Comparison of ENCODE assay signal across 26 cellular contexts in the genomic region with DNA sequence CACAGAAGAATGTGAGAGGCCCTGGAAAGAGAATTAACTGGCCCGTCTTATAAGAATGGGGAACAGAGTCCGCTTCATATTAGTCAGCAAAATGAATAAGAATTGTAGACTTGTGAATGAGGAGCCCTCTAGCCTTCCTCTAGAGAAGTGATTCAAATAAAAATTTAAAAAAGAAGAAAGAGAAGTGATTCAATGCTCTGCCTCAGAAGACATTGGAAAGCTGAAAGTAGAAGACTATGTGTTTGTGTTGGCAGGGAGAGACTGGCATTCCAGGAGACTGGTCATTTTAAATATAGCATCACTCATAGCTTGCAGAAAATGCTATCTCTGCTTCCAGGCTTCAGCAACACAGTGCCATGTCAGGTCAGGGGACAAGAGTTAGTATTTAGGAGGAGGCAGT.
DNase-seq lines count a peak whose midpoint lies in the region; FAIRE-seq and TF ChIP-seq lines count a peak whose summit lies in the region.
"Had no signal": no experiment of that assay in that cellular context is flagged by ENCODE, and none has a peak within 500 bp of the region (broad histone marks: within the 10 kb centered on the region; RNA-seq: fewer than 3 reads in every experiment).

No MANE protein-coding gene starts in this region.

- H3K4me3 Mint-ChIP-seq in neural crest cell, result no peak overlapping the region
- H3K4me3 Mint-ChIP-seq: activated naive CD4-positive, alpha-beta T cell treated with anti-CD3 and anti-CD28 coated beads, Interleukin-2, amount 10 ng/mL, durations not matched to agents 7 days and 5 days; WTC11 had no signal

- H3K9me3 Mint-ChIP-seq in neural crest cell, result peaks cover 11% of the 10 kb centered on the region
- H3K9me3 Mint-ChIP-seq: activated naive CD4-positive, alpha-beta T cell treated with anti-CD3 and anti-CD28 coated beads, Interleukin-2, amount 10 ng/mL, durations not matched to agents 7 days and 5 days; WTC11 had no signal

- H3K9ac ChIP-seq in fibroblast of lung (ENCODE audit: insufficient read depth, low read length), result no peak overlapping the region

- peak; percentile 21 for DNase-seq in ELR (ENCODE audit: low read depth)
- DNase-seq in RPMI7951 (ENCODE audit: low read depth), result peak; percentile 47
- peak; percentile 43 to 71 for DNase-seq in fibroblast of lung (ENCODE audit: low read depth in 2 of 2)
- no peak for DNase-seq in neural crest cell (ENCODE audit: low read depth, low spot score)
- no peak for DNase-seq in urothelium cell line (ENCODE audit: low spot score)
- no peak for DNase-seq in NCI-H510A treated with DMSO at 0.1 percent for 48 hours (lab: John Stamatoyannopoulos, UW)
- DNase-seq in HEK293T (ENCODE audit: extremely low spot score), result no peak
- DNase-seq in DMS153 (lab: John Stamatoyannopoulos, UW), result no peak
- DNase-seq: activated CD8-positive, alpha-beta memory T cell treated with anti-CD3 and anti-CD28 coated beads for 24 hours; activated naive CD4-positive, alpha-beta T cell treated with anti-CD3 and anti-CD28 coated beads, Interleukin-2, amount 10 ng/mL, durations not matched to agents 7 days and 5 days; activated T-cell treated with anti-CD3 and anti-CD28 coated beads, Interleukin-2, amount 50 U/mL, for 48 hours; body of pancreas; Calu3; cortex of kidney; GDM1; H7; left lung; NCI-H1436 treated with DMSO at 0.1 percent for 48 hours; NCI-H526 treated with DMSO at 0.1 percent for 48 hours; sigmoid colon; stimulated activated CD4-positive, alpha-beta T cell treated with anti-CD3 and anti-CD28 coated beads, Interleukin-1b, Interleukin-23, amount 100 ng/mL, for 48 hours; stimulated activated naive CD8-positive, alpha-beta T cell treated with anti-CD3 and anti-CD28 coated beads, Interleukin-15, Interleukin-2, amounts not matched to agents 100 U/mL and 50 U/mL, for 24 hours; trophoblast cell had no signal

- H3K4me1 ChIP-seq in fibroblast of lung (ENCODE audit: control insufficient read depth, extremely low read depth, insufficient read depth, low read length), result no peaks in the 10 kb centered on the region
- H3K4me1 ChIP-seq: body of pancreas, left lung, sigmoid colon, SJSA1 had no signal

- no peak overlapping the region for H3K27ac ChIP-seq in fibroblast of lung (ENCODE audit: insufficient read depth, low read length)
- H3K27ac ChIP-seq: body of pancreas, left lung, sigmoid colon, SJSA1 had no signal

- no peaks in the 10 kb centered on the region for H3K9me3 ChIP-seq in fibroblast of lung (ENCODE audit: control insufficient read depth, insufficient read depth, low read depth, low read length)
- H3K9me3 ChIP-seq: body of pancreas, SJSA1 had no signal

- POLR2A ChIA-PET in HEK293T (lab: Yijun Ruan, JAX), result no interaction called here

- no peaks in the 10 kb centered on the region for H3K27me3 ChIP-seq in fibroblast of lung (ENCODE audit: control insufficient read depth, insufficient read depth, low read length)
- H3K27me3 ChIP-seq: body of pancreas, left lung, sigmoid colon, SJSA1 had no signal

- peak overlapping the region; percentile 72 for H3K27ac Mint-ChIP-seq in neural crest cell (ENCODE audit: unreplicated experiment)
- H3K27ac Mint-ChIP-seq: activated naive CD4-positive, alpha-beta T cell treated with anti-CD3 and anti-CD28 coated beads, Interleukin-2, amount 10 ng/mL, durations not matched to agents 7 days and 5 days; WTC11 had no signal

- H3K27me3 Mint-ChIP-seq in neural crest cell (ENCODE audit: low read depth), result no peaks in the 10 kb centered on the region
- H3K27me3 Mint-ChIP-seq: activated naive CD4-positive, alpha-beta T cell treated with anti-CD3 and anti-CD28 coated beads, Interleukin-2, amount 10 ng/mL, durations not matched to agents 7 days and 5 days had no signal

- H3K79me2 ChIP-seq in fibroblast of lung (ENCODE audit: control insufficient read depth, insufficient read depth, low read length), result no peaks in the 10 kb centered on the region

- H3K36me3 ChIP-seq in fibroblast of lung (ENCODE audit: control insufficient read depth, insufficient read depth, low read length), result no peaks in the 10 kb centered on the region
- H3K36me3 ChIP-seq: left lung, sigmoid colon, SJSA1 had no signal

- H3K4me3 ChIP-seq in fibroblast of lung (replicated peaks in 1 of 4; ENCODE audit: control extremely low read depth in 1 of 4, insufficient read depth in 1 of 4, low read depth in 3 of 4, low read length in 4 of 4), result no peak overlapping the region
- H3K4me3 ChIP-seq: body of pancreas, left lung, sigmoid colon, SJSA1 had no signal

- no peak overlapping the region for H2AFZ ChIP-seq in fibroblast of lung (ENCODE audit: low read length)

- no peaks in the 10 kb centered on the region for H3K4me1 Mint-ChIP-seq in neural crest cell
- H3K4me1 Mint-ChIP-seq: activated naive CD4-positive, alpha-beta T cell treated with anti-CD3 and anti-CD28 coated beads, Interleukin-2, amount 10 ng/mL, durations not matched to agents 7 days and 5 days; WTC11 had no signal

- H3K4me2 ChIP-seq in fibroblast of lung (ENCODE audit: extremely low read depth, insufficient read depth, low read length), result no peak overlapping the region

- CTCF ChIA-PET in HEK293T (lab: Yijun Ruan, JAX), result no interaction called here

- no peaks in the 10 kb centered on the region for H4K20me1 ChIP-seq in fibroblast of lung (ENCODE audit: control insufficient read depth, extremely low read depth, insufficient read depth, low read length)

- TF ChIP-seq CTCF in fibroblast of lung (conservative IDR thresholded peaks at IDR 0.05 in 1 of 2, IDR thresholded peaks at IDR 0.05 in 1 of 2; ENCODE audit: low read depth in 1 of 2, low read length in 2 of 2) (peak in 1 of 2 donors; percentile 16), neural crest cell (conservative IDR thresholded peaks at IDR 0.05) (no peak)

- FAIRE-seq in urothelium cell line (lab: Jason Lieb, UNC), result no peak
- FAIRE-seq: endothelial cell of umbilical vein had no signal

- peaks cover 3% of the 10 kb centered on the region for H3K36me3 Mint-ChIP-seq in neural crest cell (ENCODE audit: low read depth)
- H3K36me3 Mint-ChIP-seq: activated naive CD4-positive, alpha-beta T cell treated with anti-CD3 and anti-CD28 coated beads, Interleukin-2, amount 10 ng/mL, durations not matched to agents 7 days and 5 days; WTC11 had no signal

TF ChIP-seq in HEK293T, 16 proteins besides CTCF, POLR2A, EP300 and RAD21:
- no peak for TF ChIP-seq FOXM1 (IDR thresholded peaks at IDR 0.05; ENCODE audit: borderline replicate concordance)
- TF ChIP-seq NFRKB (IDR thresholded peaks at IDR 0.05), result no peak
- no peak for TF ChIP-seq SP1 (IDR thresholded peaks at IDR 0.05)
- TF ChIP-seq CTBP1 (IDR thresholded peaks at IDR 0.05; ENCODE audit: borderline replicate concordance), result no peak
- TF ChIP-seq BHLHE40 (IDR thresholded peaks at IDR 0.05; ENCODE audit: borderline replicate concordance), result no peak
- no peak for TF ChIP-seq LEF1 (IDR thresholded peaks at IDR 0.05; ENCODE audit: borderline replicate concordance)
- TF ChIP-seq TARDBP (IDR thresholded peaks at IDR 0.05), result no peak
- TF ChIP-seq HDGF (IDR thresholded peaks at IDR 0.05; ENCODE audit: borderline replicate concordance), result no peak
- no peak for TF ChIP-seq ELF4 (IDR thresholded peaks at IDR 0.05)
TF ChIP-seq in HEK293T: peak in this region for 0.

Comparison
In these comparisons a context has a peak if more than half of its experiments do, and no peak if none do; other contexts are left out.
1. DNase-seq: peak in ELR (single experiment), RPMI7951 (single experiment) and fibroblast of lung (2 of 2); none in neural crest cell (single experiment), urothelium cell line (single experiment), NCI-H510A treated with DMSO at 0.1 percent for 48 hours (single experiment), HEK293T (single experiment) and DMS153 (single experiment).